In the genomic region with DNA sequence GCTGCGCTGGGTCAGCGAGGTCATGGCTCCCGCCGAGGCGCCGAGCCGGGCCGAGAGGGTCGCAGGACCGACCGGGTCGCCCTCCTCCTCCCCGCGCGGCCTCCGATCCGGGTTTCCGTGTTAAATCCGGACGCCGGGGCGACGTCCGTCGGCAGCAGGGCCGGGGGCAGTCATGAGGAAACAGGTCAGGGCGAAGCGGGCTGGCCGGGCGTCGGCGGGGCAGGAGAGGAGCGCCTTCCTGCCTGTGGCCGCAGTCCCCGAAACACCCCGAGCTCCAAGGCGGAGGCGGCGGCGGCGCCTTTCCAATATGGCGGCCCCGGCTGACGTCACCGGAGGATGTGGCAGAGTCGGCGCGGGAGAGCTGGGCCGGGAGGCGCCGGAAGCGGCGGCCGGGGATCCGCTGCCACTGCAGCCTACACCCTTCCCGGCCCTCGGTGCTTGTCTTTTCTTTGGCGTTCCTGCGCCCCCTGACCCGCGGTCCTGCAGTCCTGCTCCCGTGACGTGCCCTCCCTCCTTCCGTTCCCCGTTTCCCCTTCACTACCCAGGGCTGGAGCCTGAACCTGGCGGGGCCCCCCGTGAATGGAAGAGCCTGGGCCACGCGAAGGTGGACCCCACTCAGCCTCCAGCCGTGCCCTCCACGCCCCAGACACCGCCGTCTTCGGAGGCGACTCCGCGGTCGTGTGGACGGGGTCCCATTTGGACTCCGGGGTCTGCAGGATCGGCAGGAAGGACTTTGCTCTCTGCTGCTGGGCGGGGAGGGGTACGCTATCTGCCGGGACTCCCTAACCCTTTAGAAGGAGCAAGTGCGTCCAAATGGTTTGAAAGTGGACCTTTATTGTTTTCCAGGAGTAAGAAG, we compare ENCODE assay signal across 8 cellular contexts. TPM values are rescaled to one million over a fixed set of nuclear protein-coding genes. Genes with fewer than 3 reads are reported as not detected.
DNase-seq lines count a peak whose midpoint lies in the region; ATAC-seq and TF ChIP-seq lines count a peak whose summit lies in the region.

Gene GOLPH3, minus strand, starts transcription at position 309 of the 856 bp plus-strand sequence. Its CDS starts 285 bp downstream, at position 24.

- peak within 1 kb of the TSS; percentile 88 to 98 (median 93) for H3K4me3 ChIP-seq in liver (ENCODE audit: low read depth in 1 of 3, low read length in 3 of 3)

- peak within 1 kb of the TSS; percentile 100 for H3K27ac Mint-ChIP-seq in dendritic cell treated with granulocyte-macrophage colony-stimulating factor and Interleukin-4, amounts not matched to agents 40 ng/mL and 50 ng/mL, for 4 days

- intact Hi-C loops in dendritic cell treated with granulocyte-macrophage colony-stimulating factor and Interleukin-4, amounts not matched to agents 40 ng/mL and 50 ng/mL, for 4 days (cut with micrococcal nuclease): loop anchor here (2.0 to 10.0 kb wide), 4 partner anchors 39 to 271 kb away; partner anchors contain the start of genes MTMR12 and ZFR

- H3K27me3 ChIP-seq in liver (ENCODE audit: control insufficient read depth in 4 of 4, insufficient read depth in 4 of 4, low read length in 3 of 4): no peaks in the 10 kb centered on the region

- peak within 1 kb of the TSS; percentile 100 for H3K4me3 Mint-ChIP-seq in dendritic cell treated with granulocyte-macrophage colony-stimulating factor and Interleukin-4, amounts not matched to agents 40 ng/mL and 50 ng/mL, for 4 days

- ATAC-seq in GM19397 (IDR thresholded peaks at IDR 0.05; ENCODE audit: unreplicated experiment) (peak; percentile 84), HG03565 (IDR thresholded peaks at IDR 0.05; ENCODE audit: unreplicated experiment) (peak; percentile 53)

- H3K4me1 ChIP-seq in liver (ENCODE audit: control insufficient read depth in 4 of 4, insufficient read depth in 4 of 4, low read length in 3 of 4): peaks cover 3 to 14% (median 9%) of the 10 kb centered on the region in 4 donors

- peak within 1 kb of the TSS; percentile 98 to 100 for H3K9ac ChIP-seq in liver (ENCODE audit: low read depth in 1 of 2, low read length in 2 of 2)

- no peaks in the 10 kb centered on the region for H3K9me3 ChIP-seq in liver (ENCODE audit: control insufficient read depth in 4 of 4, low read length in 3 of 4)

- peaks cover 34% of the 10 kb centered on the region for H3K36me3 Mint-ChIP-seq in dendritic cell treated with granulocyte-macrophage colony-stimulating factor and Interleukin-4, amounts not matched to agents 40 ng/mL and 50 ng/mL, for 4 days (ENCODE audit: low read depth)

- peak within 1 kb of the TSS; percentile 100 for H3K27ac ChIP-seq in C4-2B
- peak within 1 kb of the TSS; percentile 99 to 100 for H3K27ac ChIP-seq in liver (ENCODE audit: low read depth in 1 of 2, low read length in 2 of 2)

- DNase-seq in NCI-H748 treated with DMSO at 0.1 percent for 48 hours (lab: John Stamatoyannopoulos, UW): peak; percentile 94
- peak; percentile 84 to 88 for DNase-seq in activated CD4-positive, alpha-beta T cell treated with anti-CD3 and anti-CD28 coated beads, Interleukin-2, amount 50 U/mL, for 24 hours (ENCODE audit: low read depth in 1 of 2, low spot score in 1 of 2)
- peak; percentile 93 for DNase-seq in stimulated activated CD4-positive, alpha-beta T cell treated with anti-CD3 and anti-CD28 coated beads, Interleukin-4, amount 100 ng/mL, for 1 hour

- no peaks in the 10 kb centered on the region for H3K9me3 Mint-ChIP-seq in dendritic cell treated with granulocyte-macrophage colony-stimulating factor and Interleukin-4, amounts not matched to agents 40 ng/mL and 50 ng/mL, for 4 days

- H3K36me3 ChIP-seq in liver (ENCODE audit: control insufficient read depth in 4 of 4, insufficient read depth in 3 of 4, low read depth in 1 of 4, low read length in 3 of 4): peaks cover 0 to 16% (median 12%) of the 10 kb centered on the region in 4 donors

- TF ChIP-seq CTCF in C4-2B (conservative IDR thresholded peaks at IDR 0.05): no peak
- TF ChIP-seq CTCF in liver (IDR thresholded peaks at IDR 0.05; ENCODE audit: low read depth, low read length, missing input control): peak; percentile 21

- peak in 1 of 2 donors; percentile 48 for TF ChIP-seq RAD21 in liver (IDR thresholded peaks at IDR 0.05)

- under 1% methylated on average over 85 of the region's 85 CpGs for WGBS in liver

- peaks cover 39% of the 10 kb centered on the region for H3K4me1 Mint-ChIP-seq in dendritic cell treated with granulocyte-macrophage colony-stimulating factor and Interleukin-4, amounts not matched to agents 40 ng/mL and 50 ng/mL, for 4 days (ENCODE audit: low read depth)

- H3K27me3 Mint-ChIP-seq in dendritic cell treated with granulocyte-macrophage colony-stimulating factor and Interleukin-4, amounts not matched to agents 40 ng/mL and 50 ng/mL, for 4 days: no peaks in the 10 kb centered on the region

TF ChIP-seq in liver, 16 proteins besides CTCF, POLR2A, EP300 and RAD21:
- peak; percentile 65 for TF ChIP-seq TAF1 (conservative IDR thresholded peaks at IDR 0.05)
- TF ChIP-seq FOXA2 (IDR thresholded peaks at IDR 0.05): no peak
- TF ChIP-seq, protein P1, sequence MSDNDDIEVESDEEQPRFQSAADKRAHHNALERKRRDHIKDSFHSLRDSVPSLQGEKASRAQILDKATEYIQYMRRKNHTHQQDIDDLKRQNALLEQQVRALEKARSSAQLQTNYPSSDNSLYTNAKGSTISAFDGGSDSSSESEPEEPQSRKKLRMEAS (IDR thresholded peaks at IDR 0.05): no peak
- TF ChIP-seq RXRA (IDR thresholded peaks at IDR 0.05): peak in 1 of 2 donors; percentile 35
- no peak for TF ChIP-seq FOXA1 (IDR thresholded peaks at IDR 0.05)
- TF ChIP-seq JUND (IDR thresholded peaks at IDR 0.05): peak; percentile 75 to 79
- TF ChIP-seq, protein P2, sequence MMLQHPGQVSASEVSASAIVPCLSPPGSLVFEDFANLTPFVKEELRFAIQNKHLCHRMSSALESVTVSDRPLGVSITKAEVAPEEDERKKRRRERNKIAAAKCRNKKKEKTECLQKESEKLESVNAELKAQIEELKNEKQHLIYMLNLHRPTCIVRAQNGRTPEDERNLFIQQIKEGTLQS (IDR thresholded peaks at IDR 0.05): no peak
- no peak for TF ChIP-seq EGR1 (IDR thresholded peaks at IDR 0.05; ENCODE audit: low read depth in 2 of 2)
- TF ChIP-seq GABPA (IDR thresholded peaks at IDR 0.05 in 1 of 2, conservative IDR thresholded peaks at IDR 0.05 in 1 of 2): peak; percentile 25 to 74
- TF ChIP-seq NR2F2 (IDR thresholded peaks at IDR 0.05): peak; percentile 19
- peak; percentile 50 to 68 for TF ChIP-seq HNF4A (conservative IDR thresholded peaks at IDR 0.05)
- TF ChIP-seq, protein P3, sequence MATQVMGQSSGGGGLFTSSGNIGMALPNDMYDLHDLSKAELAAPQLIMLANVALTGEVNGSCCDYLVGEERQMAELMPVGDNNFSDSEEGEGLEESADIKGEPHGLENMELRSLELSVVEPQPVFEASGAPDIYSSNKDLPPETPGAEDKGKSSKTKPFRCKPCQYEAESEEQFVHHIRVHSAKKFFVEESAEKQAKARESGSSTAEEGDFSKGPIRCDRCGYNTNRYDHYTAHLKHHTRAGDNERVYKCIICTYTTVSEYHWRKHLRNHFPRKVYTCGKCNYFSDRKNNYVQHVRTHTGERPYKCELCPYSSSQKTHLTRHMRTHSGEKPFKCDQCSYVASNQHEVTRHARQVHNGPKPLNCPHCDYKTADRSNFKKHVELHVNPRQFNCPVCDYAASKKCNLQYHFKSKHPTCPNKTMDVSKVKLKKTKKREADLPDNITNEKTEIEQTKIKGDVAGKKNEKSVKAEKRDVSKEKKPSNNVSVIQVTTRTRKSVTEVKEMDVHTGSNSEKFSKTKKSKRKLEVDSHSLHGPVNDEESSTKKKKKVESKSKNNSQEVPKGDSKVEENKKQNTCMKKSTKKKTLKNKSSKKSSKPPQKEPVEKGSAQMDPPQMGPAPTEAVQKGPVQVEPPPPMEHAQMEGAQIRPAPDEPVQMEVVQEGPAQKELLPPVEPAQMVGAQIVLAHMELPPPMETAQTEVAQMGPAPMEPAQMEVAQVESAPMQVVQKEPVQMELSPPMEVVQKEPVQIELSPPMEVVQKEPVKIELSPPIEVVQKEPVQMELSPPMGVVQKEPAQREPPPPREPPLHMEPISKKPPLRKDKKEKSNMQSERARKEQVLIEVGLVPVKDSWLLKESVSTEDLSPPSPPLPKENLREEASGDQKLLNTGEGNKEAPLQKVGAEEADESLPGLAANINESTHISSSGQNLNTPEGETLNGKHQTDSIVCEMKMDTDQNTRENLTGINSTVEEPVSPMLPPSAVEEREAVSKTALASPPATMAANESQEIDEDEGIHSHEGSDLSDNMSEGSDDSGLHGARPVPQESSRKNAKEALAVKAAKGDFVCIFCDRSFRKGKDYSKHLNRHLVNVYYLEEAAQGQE (IDR thresholded peaks at IDR 0.05): peak; percentile 49
- TF ChIP-seq YY1 (IDR thresholded peaks at IDR 0.05): peak; percentile 99
- peak; percentile 51 for TF ChIP-seq SP1 (IDR thresholded peaks at IDR 0.05)

RNA-seq across cellular contexts. Expression of gene GOLPH3, which starts in this region (rescaled TPM):
- total RNA-seq in liver: 100 to 1,000 TPM in 1 of 2 donors, 10 to 100 TPM in 1; 70.5 to 116 TPM
- polyA plus RNA-seq in liver: 10 to 100 TPM; 64.1 to 66.5 TPM

Comparison
In these comparisons a context has a peak if more than half of its experiments do, and no peak if none do; other contexts are left out.
1. Peak in every context shown above with its lines: DNase-seq, ATAC-seq, H3K4me3 ChIP-seq and H3K27ac ChIP-seq.